ENCODE assay signal across 9 cellular contexts in the genomic region with DNA sequence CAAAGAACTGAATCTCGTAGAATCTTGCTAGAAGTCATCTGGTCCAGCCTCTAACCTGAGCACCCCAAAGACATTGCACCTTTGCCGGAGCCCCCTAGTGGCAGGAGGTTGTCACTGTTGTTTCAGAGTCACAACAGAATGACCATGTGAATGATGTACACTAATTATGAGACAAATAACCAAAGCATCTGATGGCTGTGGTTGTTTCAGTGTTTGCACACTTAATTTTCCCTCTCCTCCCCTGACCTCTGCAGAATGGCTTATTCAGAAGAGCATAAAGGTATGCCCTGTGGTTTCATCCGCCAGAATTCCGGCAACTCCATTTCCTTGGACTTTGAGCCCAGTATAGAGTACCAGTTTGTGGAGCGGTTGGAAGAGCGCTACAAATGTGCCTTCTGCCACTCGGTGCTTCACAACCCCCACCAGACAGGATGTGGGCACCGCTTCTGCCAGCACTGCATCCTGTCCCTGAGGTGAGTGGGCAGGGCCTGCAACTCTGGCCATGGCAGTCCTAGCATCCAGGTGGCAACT. TPM values are rescaled to one million over a fixed set of nuclear protein-coding genes. Genes with fewer than 3 reads are reported as not detected.
DNase-seq lines count a peak whose midpoint lies in the region; ATAC-seq and TF ChIP-seq lines count a peak whose summit lies in the region.
"Had no signal": no experiment of that assay in that cellular context is flagged by ENCODE, and none has a peak within 500 bp of the region (broad histone marks: within the 10 kb centered on the region; RNA-seq: fewer than 3 reads in every experiment).

No MANE protein-coding gene starts in this region.

- DNase-seq in GM10266 (ENCODE audit: extremely low spot score) (peak; percentile 48), renal cortical epithelial cell (ENCODE audit: low read depth) (peak; percentile 79), neuronal stem cell (ENCODE audit: low spot score) (no peak), DMS114 treated with DMSO at 0.1 percent for 48 hours (lab: John Stamatoyannopoulos, UW; ENCODE audit: unreplicated experiment) (no peak)
- DNase-seq in Jurkat, Clone E6-1 (ENCODE audit: low read depth, low spot score) = peak; percentile 86
- DNase-seq in activated CD4-positive, alpha-beta T cell treated with anti-CD3 and anti-CD28 coated beads for 4 hours = peak; percentile 49 to 69
- peak; percentile 22 to 48 (median 27) for DNase-seq in effector memory CD4-positive, alpha-beta T cell

- H3K23ac ChIP-seq in neuronal stem cell (ENCODE audit: low read depth, low read length, poor library complexity) = no peak overlapping the region

- H4K91ac ChIP-seq in neuronal stem cell (ENCODE audit: low read depth, low read length, poor library complexity) = no peak overlapping the region

- no peak overlapping the region for H3K4ac ChIP-seq in neuronal stem cell (ENCODE audit: low read length)

- H2AFZ ChIP-seq in neuronal stem cell (ENCODE audit: low read length) = no peak overlapping the region

- H3K4me2 ChIP-seq in neuronal stem cell (ENCODE audit: insufficient read depth, low read length, poor library complexity, severe bottlenecking) = no peak overlapping the region

- H3K9ac ChIP-seq in neuronal stem cell (ENCODE audit: low read depth, low read length, poor library complexity) = no peak overlapping the region

- peak; percentile 64 for TF ChIP-seq CTCF in GM10266 (IDR thresholded peaks at IDR 0.05; ENCODE audit: control insufficient read depth, insufficient read depth, low read depth, missing control alignments)

- H3K14ac ChIP-seq in neuronal stem cell (ENCODE audit: low read length) = no peak overlapping the region

- peaks cover 29% of the 10 kb centered on the region for H3K4me1 ChIP-seq in effector memory CD4-positive, alpha-beta T cell (ENCODE audit: control insufficient read depth, insufficient read depth, low read length, poor library complexity, severe bottlenecking)
- no peaks in the 10 kb centered on the region for H3K4me1 ChIP-seq in neuronal stem cell (ENCODE audit: control insufficient read depth in 2 of 2, insufficient read depth in 1 of 2, low read depth in 1 of 2, low read length in 2 of 2)

- peaks cover 12% of the 10 kb centered on the region for H3K36me3 ChIP-seq in effector memory CD4-positive, alpha-beta T cell (ENCODE audit: control insufficient read depth, insufficient read depth, low read length)
- peaks cover 0 to 5% of the 10 kb centered on the region in 2 donors for H3K36me3 ChIP-seq in neuronal stem cell (replicated peaks in 1 of 2; ENCODE audit: control insufficient read depth in 2 of 2, insufficient read depth in 2 of 2, low read length in 2 of 2)

- peak; percentile 83 for ATAC-seq in GM21528 (IDR thresholded peaks at IDR 0.05; ENCODE audit: low FRiP score, unreplicated experiment)

- H3K27me3 ChIP-seq in effector memory CD4-positive, alpha-beta T cell (replicated peaks; ENCODE audit: control insufficient read depth, insufficient read depth, low read length, poor library complexity, severe bottlenecking) = no peaks in the 10 kb centered on the region
- no peaks in the 10 kb centered on the region for H3K27me3 ChIP-seq in neuronal stem cell (ENCODE audit: control insufficient read depth in 3 of 3, insufficient read depth in 3 of 3, low read depth in 1 of 3, low read length in 3 of 3)

- H3K27ac ChIP-seq in effector memory CD4-positive, alpha-beta T cell (ENCODE audit: insufficient read depth, low read length, poor library complexity, severe bottlenecking) = peak overlapping the region; percentile 36
- no peak overlapping the region for H3K27ac ChIP-seq in neuronal stem cell (replicated peaks; ENCODE audit: low read length)
- H3K27ac ChIP-seq: epithelial cell of prostate had no signal

- no peak overlapping the region for H2AK5ac ChIP-seq in neuronal stem cell (ENCODE audit: low read depth, low read length)

- peak overlapping the region; percentile 39 for H3K4me3 ChIP-seq in Jurkat, Clone E6-1 (ENCODE audit: low read length)
- H3K4me3 ChIP-seq in effector memory CD4-positive, alpha-beta T cell (ENCODE audit: insufficient read depth, low read depth, low read length, poor library complexity, severe bottlenecking) = peak overlapping the region; percentile 9
- H3K4me3 ChIP-seq in neuronal stem cell (ENCODE audit: low read length in 2 of 2) = no peak overlapping the region

- H2BK12ac ChIP-seq in neuronal stem cell (ENCODE audit: low read length) = no peak overlapping the region

- H2BK120ac ChIP-seq in neuronal stem cell (ENCODE audit: low read depth, low read length) = no peak overlapping the region

- no CpG with 5 or more reads among the region's 8 CpGs for WGBS in neuronal stem cell (ENCODE audit: extremely low coverage in 2 of 2, insufficient read length in 2 of 2, insufficient replicate concordance in 1 of 2), 2 donors

- no peak overlapping the region for H4K8ac ChIP-seq in neuronal stem cell (ENCODE audit: low read depth, low read length)

- H3K9me3 ChIP-seq in effector memory CD4-positive, alpha-beta T cell (ENCODE audit: control insufficient read depth, low read length) = no peaks in the 10 kb centered on the region
- peaks cover 0 to 2% of the 10 kb centered on the region in 2 donors for H3K9me3 ChIP-seq in neuronal stem cell (replicated peaks in 1 of 2; ENCODE audit: control insufficient read depth in 2 of 2, insufficient read depth in 1 of 2, low read depth in 1 of 2, low read length in 2 of 2)

- peaks cover 4% of the 10 kb centered on the region for H3K79me1 ChIP-seq in neuronal stem cell (ENCODE audit: low read depth, low read length)

- H2BK15ac ChIP-seq in neuronal stem cell (ENCODE audit: low read length) = no peak overlapping the region

- H3K18ac ChIP-seq in neuronal stem cell (ENCODE audit: low read length) = no peak overlapping the region

- H2BK5ac ChIP-seq in neuronal stem cell (ENCODE audit: low read length) = no peak overlapping the region

RNA-seq across cellular contexts. Expression of gene TRAF5, which starts 26.4 kb away (rescaled TPM):
- polyA plus RNA-seq in Jurkat, Clone E6-1 (2012; ENCODE audit: insufficient read depth, insufficient read length) = 29.6 TPM
- total RNA-seq in renal cortical epithelial cell = 9.0 and 19.4 TPM in 2 replicates
- polyA plus RNA-seq in neuronal stem cell (2013, experiment 1 of 2) = 10.8 TPM
- 10.7 TPM for polyA plus RNA-seq in neuronal stem cell (2013, experiment 2 of 2)

Comparison
In these comparisons a context has a peak if more than half of its experiments do, and no peak if none do; other contexts are left out.
1. DNase-seq: peak in GM10266 (single experiment), Jurkat, Clone E6-1 (single experiment), activated CD4-positive, alpha-beta T cell treated with anti-CD3 and anti-CD28 coated beads for 4 hours (2 of 2), effector memory CD4-positive, alpha-beta T cell (3 of 3) and renal cortical epithelial cell (single experiment); none in neuronal stem cell (single experiment) and DMS114 treated with DMSO at 0.1 percent for 48 hours (single experiment).
2. H3K4me3 ChIP-seq: peak in Jurkat, Clone E6-1 (single experiment) and effector memory CD4-positive, alpha-beta T cell (single experiment); none in neuronal stem cell (0 of 2).